Comparison of ENCODE assay signal across 32 cellular contexts in genomic region chr6:133106934-133107333, GRCh38.
"Had no signal": no experiment of that assay in that cellular context is flagged by ENCODE, and none has a peak within 500 bp of the region (broad histone marks: within the 10 kb centered on the region; RNA-seq: fewer than 3 reads in every experiment).

No MANE protein-coding gene starts in this region.

- DNase-seq: activated effector memory CD4-positive, alpha-beta T cell treated with anti-CD3 and anti-CD28 coated beads, Interleukin-2, amount 50 U/mL, for 16 hours; activated effector memory CD4-positive, alpha-beta T cell treated with Interleukin-2 at 50 U/mL for 16 hours; activated gamma-delta T cell; activated gamma-delta T cell treated with Interleukin-2 at 50 U/mL for 16 hours; activated naive CD4-positive, alpha-beta T cell; activated naive CD4-positive, alpha-beta T cell treated with anti-CD3 and anti-CD28 coated beads for 36 hours; activated naive CD4-positive, alpha-beta T cell treated with anti-CD3 and anti-CD28 coated beads, Interleukin-2, amount 10 ng/mL, durations not matched to agents 7 days and 5 days; activated naive CD4-positive, alpha-beta T cell treated with anti-CD3 and anti-CD28 coated beads, Interleukin-2, amount 50 U/mL, for 16 hours; activated naive CD4-positive, alpha-beta T cell treated with Interleukin-2 at 50 U/mL for 16 hours; activated naive CD8-positive, alpha-beta T cell treated with anti-CD3 and anti-CD28 coated beads for 36 hours; activated naive CD8-positive, alpha-beta T cell treated with anti-CD3 and anti-CD28 coated beads, Interleukin-2, amount 10 ng/mL, durations not matched to agents 7 days and 5 days; activated naive CD8-positive, alpha-beta T cell treated with anti-CD3 and anti-CD28 coated beads, Interleukin-2, amount 50 U/mL, for 24 hours; activated T-cell treated with anti-CD3 and anti-CD28 coated beads, Interleukin-2, amount 50 U/mL, for 1 hour; activated T-cell treated with anti-CD3 and anti-CD28 coated beads, Interleukin-2, amount 50 U/mL, for 24 hours; activated T-cell treated with anti-CD3 and anti-CD28 coated beads, Interleukin-2, amount 50 U/mL, for 4 hours; activated T-cell treated with anti-CD3 and anti-CD28 coated beads, Interleukin-2, amount 50 U/mL, for 48 hours; activated T-cell treated with anti-CD3 and anti-CD28 coated beads, Interleukin-2, amount 50 U/mL, for 72 hours; adrenal gland; amniotic stem cell; amygdala; anterior cingulate cortex; aorta; body of pancreas; brain microvascular endothelial cell; caudate nucleus; central memory CD4-positive, alpha-beta T cell; cerebellar nuclear complex had no signal

- H3K27ac ChIP-seq: adrenal gland, ascending aorta, body of pancreas, brain microvascular endothelial cell, breast epithelium, cardiac muscle cell had no signal

- H3K4me1 ChIP-seq: adrenal gland, ascending aorta, body of pancreas, breast epithelium had no signal

- H3K36me3 ChIP-seq: adrenal gland, ascending aorta, brain microvascular endothelial cell, breast epithelium, cardiac muscle cell had no signal

- H3K4me3 ChIP-seq: adrenal gland, ascending aorta, body of pancreas, breast epithelium, cardiac muscle cell had no signal

- ATAC-seq: activated naive CD4-positive, alpha-beta T cell treated with anti-CD3 and anti-CD28 coated beads, Interleukin-2, amount 50 U/mL, for 72 hours; activated naive CD8-positive, alpha-beta T cell treated with anti-CD3 and anti-CD28 coated beads, Interleukin-2, amount 50 U/mL, for 24 hours; activated T-cell treated with anti-CD3 and anti-CD28 coated beads, Interleukin-2, amount 50 U/mL, for 4 hours; activated T-cell treated with anti-CD3 and anti-CD28 coated beads, Interleukin-2, amount 50 U/mL, for 72 hours; activated T-helper 17 cell treated with anti-CD3 and anti-CD28 coated beads, Interleukin-2, amount 50 U/mL, for 72 hours; body of pancreas had no signal

- H3K27me3 ChIP-seq: adrenal gland, ascending aorta, body of pancreas, brain microvascular endothelial cell, breast epithelium had no signal

- H3K9me3 ChIP-seq: adrenal gland, ascending aorta, body of pancreas, breast epithelium had no signal
